In genomic region chr5:116521173-116521872, GRCh38 we compare ENCODE assay signal across 12 cellular contexts. TPM values are rescaled to one million over a fixed set of nuclear protein-coding genes. Genes with fewer than 3 reads are reported as not detected.
DNase-seq lines count a peak whose midpoint lies in the region; ATAC-seq and TF ChIP-seq lines count a peak whose summit lies in the region.
"Had no signal": no experiment of that assay in that cellular context is flagged by ENCODE, and none has a peak within 500 bp of the region (broad histone marks: within the 10 kb centered on the region; RNA-seq: fewer than 3 reads in every experiment).

No MANE protein-coding gene starts in this region.

- H3K9me3 Mint-ChIP-seq in nephron: no peaks in the 10 kb centered on the region
- peaks cover 0 to 2% (median 0%) of the 10 kb centered on the region in 8 donors for H3K9me3 Mint-ChIP-seq in CD4-positive, alpha-beta memory T cell

- H3K4me3 ChIP-seq in SJCRH30: no peak overlapping the region
- no peak overlapping the region for H3K4me3 ChIP-seq in CD4-positive, alpha-beta memory T cell (ENCODE audit: low read length in 2 of 2)
- H3K4me3 ChIP-seq: left lung, thoracic aorta had no signal

- intact Hi-C loops in CD4-positive, alpha-beta memory T cell (cut with micrococcal nuclease): no loop called here

- H3K36me3 ChIP-seq in SJCRH30: peaks cover 3% of the 10 kb centered on the region
- no peaks in the 10 kb centered on the region for H3K36me3 ChIP-seq in CD4-positive, alpha-beta memory T cell (ENCODE audit: insufficient read depth, low read length)
- H3K36me3 ChIP-seq: left lung, thoracic aorta had no signal

- H3K27me3 Mint-ChIP-seq in nephron (ENCODE audit: low read depth): no peaks in the 10 kb centered on the region
- H3K27me3 Mint-ChIP-seq in CD4-positive, alpha-beta memory T cell: no peaks in the 10 kb centered on the region

- TF ChIP-seq CTCF in nephron (IDR thresholded peaks at IDR 0.05; ENCODE audit: unreplicated experiment in 3 of 3): no peak

- no peaks in the 10 kb centered on the region for H3K9me3 ChIP-seq in SJCRH30 (replicated peaks)
- H3K9me3 ChIP-seq in CD4-positive, alpha-beta memory T cell (ENCODE audit: control insufficient read depth in 1 of 2, low read length in 2 of 2): no peaks in the 10 kb centered on the region
- H3K9me3 ChIP-seq: left lung, thoracic aorta had no signal

- peak overlapping the region in 1 of 3 experiments; percentile 29 for H3K4me3 Mint-ChIP-seq in nephron
- no peak overlapping the region for H3K4me3 Mint-ChIP-seq in CD4-positive, alpha-beta memory T cell

- H3K36me3 Mint-ChIP-seq in nephron (ENCODE audit: low read depth): no peaks in the 10 kb centered on the region
- peaks cover 0 to 13% of the 10 kb centered on the region in 2 donors for H3K36me3 Mint-ChIP-seq in CD4-positive, alpha-beta memory T cell

- peaks cover 88% of the 10 kb centered on the region for H3K4me1 Mint-ChIP-seq in nephron
- no peaks in the 10 kb centered on the region for H3K4me1 Mint-ChIP-seq in CD4-positive, alpha-beta memory T cell

- peak overlapping the region; percentile 26 to 72 (median 70) for H3K27ac Mint-ChIP-seq in nephron
- no peak overlapping the region for H3K27ac Mint-ChIP-seq in CD4-positive, alpha-beta memory T cell

- ATAC-seq in GM18867 (IDR thresholded peaks at IDR 0.05; ENCODE audit: unreplicated experiment) (peak; percentile 45), HG02642 (IDR thresholded peaks at IDR 0.05; ENCODE audit: poor library complexity, unreplicated experiment) (peak; percentile 61)
- ATAC-seq: left lung, Panc1 had no signal

- CTCF ChIA-PET in CD4-positive, alpha-beta memory T cell (lab: Charles Lee; ENCODE audit: partially characterized antibody): no interaction called here

- POLR2A ChIA-PET in CD4-positive, alpha-beta memory T cell (lab: Charles Lee; ENCODE audit: partially characterized antibody): no interaction called here

- DNase-seq in SJCRH30: peak; percentile 60 to 82
- no peak for DNase-seq in CD4-positive, alpha-beta memory T cell
- DNase-seq in NCI-H1417 treated with DMSO at 0.1 percent for 48 hours (lab: John Stamatoyannopoulos, UW): no peak
- DNase-seq in COLO829 (ENCODE audit: low spot score): no peak
- DNase-seq in SKM-1 treated with dmso at 0.1 percent for 144 hours (lab: John Stamatoyannopoulos, UW; ENCODE audit: unreplicated experiment): no peak
- DNase-seq: activated T-cell treated with anti-CD3 and anti-CD28 coated beads for 4 hours, left lung had no signal

- peaks cover 17% of the 10 kb centered on the region for H3K4me1 ChIP-seq in SJCRH30
- H3K4me1 ChIP-seq in CD4-positive, alpha-beta memory T cell (ENCODE audit: insufficient read depth, low read length): no peaks in the 10 kb centered on the region
- H3K4me1 ChIP-seq: left lung had no signal

- no peak overlapping the region for H3K27ac ChIP-seq in SJCRH30
- no peak overlapping the region for H3K27ac ChIP-seq in CD4-positive, alpha-beta memory T cell (ENCODE audit: low read depth, low read length)
- H3K27ac ChIP-seq: left lung, thoracic aorta had no signal

- H3K27me3 ChIP-seq in SJCRH30: no peaks in the 10 kb centered on the region; the same call in 1 of the 2 replicates
- no peaks in the 10 kb centered on the region for H3K27me3 ChIP-seq in CD4-positive, alpha-beta memory T cell (ENCODE audit: insufficient read depth, low read length)
- H3K27me3 ChIP-seq: left lung had no signal

RNA-seq across cellular contexts. Expression of gene SEMA6A, which starts 53.3 kb away (rescaled TPM):
- 53.5 and 63.2 TPM in 2 replicates for total RNA-seq in SJCRH30 (2014; rRNA removed; shearing (Covaris generic))
- total RNA-seq in CD4-positive, alpha-beta memory T cell: not detected
- 1 to 10 TPM in 1 of 2 donors, under 1 TPM in 1; 0.20 to 1.2 TPM for polyA plus RNA-seq in CD4-positive, alpha-beta memory T cell

Comparison
In these comparisons a context has a peak if more than half of its experiments do, and no peak if none do; other contexts are left out.
1. DNase-seq: peak in SJCRH30 (2 of 2); none in CD4-positive, alpha-beta memory T cell (0 of 5), NCI-H1417 treated with DMSO at 0.1 percent for 48 hours (single experiment), COLO829 (single experiment) and SKM-1 treated with dmso at 0.1 percent for 144 hours (single experiment).
2. H3K27ac Mint-ChIP-seq: peak in nephron (3 of 3); none in CD4-positive, alpha-beta memory T cell (0 of 7).
3. RNA of gene SEMA6A, which starts 53.3 kb away (total RNA-seq): 53.5 to 63.2 TPM in SJCRH30; not detected in CD4-positive, alpha-beta memory T cell; every median in the first group is over 10 times any median in the second.